Comparison of ENCODE assay signal across 22 cellular contexts in the genomic region with DNA sequence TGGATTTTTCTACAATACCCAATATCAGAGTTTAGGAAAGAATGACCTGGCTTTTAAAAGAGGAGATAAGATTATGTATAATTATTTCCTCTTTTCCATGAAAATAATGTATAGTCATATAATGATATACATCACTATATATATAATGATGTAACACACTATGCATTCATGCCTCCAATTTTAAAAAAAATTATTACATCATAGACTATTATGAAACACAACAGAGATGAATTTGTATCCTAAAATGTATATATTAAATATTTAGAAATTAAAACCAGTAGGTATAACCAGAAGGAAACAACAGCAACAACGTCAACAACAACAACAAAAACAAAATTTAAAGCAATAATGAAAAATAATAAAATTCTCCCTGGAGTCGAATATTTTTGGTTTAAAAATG.
"Had no signal": no experiment of that assay in that cellular context is flagged by ENCODE, and none has a peak within 500 bp of the region (broad histone marks: within the 10 kb centered on the region; RNA-seq: fewer than 3 reads in every experiment).

No MANE protein-coding gene starts in this region.

- H3K4me3 ChIP-seq: coronary artery, dorsolateral prefrontal cortex, esophagus muscularis mucosa, gastrocnemius medialis, heart right ventricle, left lung, lower lobe of right lung, mucosa of descending colon had no signal

- H3K36me3 ChIP-seq: esophagus muscularis mucosa, gastrocnemius medialis, heart right ventricle, left lung, lower lobe of right lung had no signal

- H3K9me3 ChIP-seq: gastrocnemius medialis, lower lobe of right lung had no signal

- H3K27ac ChIP-seq: coronary artery, dorsolateral prefrontal cortex, esophagus muscularis mucosa, foreskin keratinocyte, gastrocnemius medialis, heart right ventricle, left lung, lower lobe of right lung had no signal

- H3K4me1 ChIP-seq: esophagus muscularis mucosa, foreskin keratinocyte, gastrocnemius medialis, heart right ventricle, left lung, lower lobe of right lung had no signal

- FAIRE-seq: endothelial cell of umbilical vein, islet of Langerhans, keratinocyte had no signal

- DNase-seq: dermis blood vessel endothelial cell; dorsolateral prefrontal cortex; effector CD4-positive, alpha-beta T cell; effector memory CD4-positive, alpha-beta T cell; foreskin keratinocyte; gastrocnemius medialis; glutamatergic neuron; head of caudate nucleus; heart right ventricle; hippocampal formation; left cardiac atrium; left lung; left ventricle myocardium superior; lower lobe of right lung; mesenchymal stem cell; mucosa of descending colon; naive B cell had no signal
